8 cellular contexts compared by ENCODE assay signal in genomic region chr20:32535953-32536823, GRCh38. TPM values are rescaled to one million over a fixed set of nuclear protein-coding genes. Genes with fewer than 3 reads are reported as not detected.
DNase-seq lines count a peak whose midpoint lies in the region; ATAC-seq and TF ChIP-seq lines count a peak whose summit lies in the region.

No MANE protein-coding gene starts in this region.

- peak overlapping the region; percentile 97 for H3K27ac Mint-ChIP-seq in activated CD4-positive, alpha-beta T cell treated with anti-CD3 and anti-CD28 coated beads, Interleukin-2, amount 10 ng/mL, durations not matched to agents 7 days and 5 days
- peak overlapping the region; percentile 75 for H3K27ac Mint-ChIP-seq in dendritic cell treated with granulocyte-macrophage colony-stimulating factor and Interleukin-4, amounts not matched to agents 40 ng/mL and 50 ng/mL, for 4 days

- CTCF ChIA-PET in activated CD4-positive, alpha-beta T cell treated with anti-CD3 and anti-CD28 coated beads, Interleukin-2, amount 10 ng/mL, durations not matched to agents 7 days and 5 days (lab: Charles Lee) = interaction anchor here (0.8 to 6.0 kb wide), 7 partner anchors 10 to 138 kb away, joined by 3 to 31 read pairs (median 4); partner anchors contain the start of gene C20orf203

- H3K9me3 ChIP-seq in lung (ENCODE audit: control insufficient read depth in 2 of 2, insufficient read depth in 1 of 2, low read length in 1 of 2) = no peaks in the 10 kb centered on the region

- no peaks in the 10 kb centered on the region for H3K27me3 Mint-ChIP-seq in activated CD4-positive, alpha-beta T cell treated with anti-CD3 and anti-CD28 coated beads, Interleukin-2, amount 10 ng/mL, durations not matched to agents 7 days and 5 days
- peaks cover 14% of the 10 kb centered on the region for H3K27me3 Mint-ChIP-seq in dendritic cell treated with granulocyte-macrophage colony-stimulating factor and Interleukin-4, amounts not matched to agents 40 ng/mL and 50 ng/mL, for 4 days

- no peak for TF ChIP-seq CTCF in lung (IDR thresholded peaks at IDR 0.05; ENCODE audit: control extremely low read depth, extremely low read depth)

- H3K27ac ChIP-seq in lung (ENCODE audit: low read depth in 1 of 2, low read length in 1 of 2) = peak overlapping the region in 1 of 2 donors; percentile 10

- no peaks in the 10 kb centered on the region for H3K36me3 ChIP-seq in lung (ENCODE audit: control insufficient read depth in 2 of 2, insufficient read depth in 2 of 2, low read length in 2 of 2)

- 1 to 2% methylated on average over 43 to 67 of the region's 68 CpGs for WGBS in lung, 2 donors

- peaks cover 0 to 16% of the 10 kb centered on the region in 2 donors for H3K4me1 ChIP-seq in lung (ENCODE audit: control insufficient read depth in 2 of 2, insufficient read depth in 2 of 2, low read length in 2 of 2)

- H3K36me3 Mint-ChIP-seq in activated CD4-positive, alpha-beta T cell treated with anti-CD3 and anti-CD28 coated beads, Interleukin-2, amount 10 ng/mL, durations not matched to agents 7 days and 5 days (ENCODE audit: low read depth) = peaks cover 37% of the 10 kb centered on the region
- H3K36me3 Mint-ChIP-seq in dendritic cell treated with granulocyte-macrophage colony-stimulating factor and Interleukin-4, amounts not matched to agents 40 ng/mL and 50 ng/mL, for 4 days (ENCODE audit: low read depth) = peaks cover 14% of the 10 kb centered on the region

- no peaks in the 10 kb centered on the region for H3K9me3 Mint-ChIP-seq in activated CD4-positive, alpha-beta T cell treated with anti-CD3 and anti-CD28 coated beads, Interleukin-2, amount 10 ng/mL, durations not matched to agents 7 days and 5 days
- no peaks in the 10 kb centered on the region for H3K9me3 Mint-ChIP-seq in dendritic cell treated with granulocyte-macrophage colony-stimulating factor and Interleukin-4, amounts not matched to agents 40 ng/mL and 50 ng/mL, for 4 days

- intact Hi-C loops in dendritic cell treated with granulocyte-macrophage colony-stimulating factor and Interleukin-4, amounts not matched to agents 40 ng/mL and 50 ng/mL, for 4 days (cut with micrococcal nuclease) = loop anchor here (5.0 kb wide), 2 partner anchors 46 to 66 kb away; no protein-coding TSS in a partner anchor

- H3K4me1 Mint-ChIP-seq in activated CD4-positive, alpha-beta T cell treated with anti-CD3 and anti-CD28 coated beads, Interleukin-2, amount 10 ng/mL, durations not matched to agents 7 days and 5 days = peaks cover 82% of the 10 kb centered on the region
- H3K4me1 Mint-ChIP-seq in dendritic cell treated with granulocyte-macrophage colony-stimulating factor and Interleukin-4, amounts not matched to agents 40 ng/mL and 50 ng/mL, for 4 days (ENCODE audit: low read depth) = peaks cover 64% of the 10 kb centered on the region

- H3K4me3 Mint-ChIP-seq in activated CD4-positive, alpha-beta T cell treated with anti-CD3 and anti-CD28 coated beads, Interleukin-2, amount 10 ng/mL, durations not matched to agents 7 days and 5 days = peak overlapping the region; percentile 80
- H3K4me3 Mint-ChIP-seq in dendritic cell treated with granulocyte-macrophage colony-stimulating factor and Interleukin-4, amounts not matched to agents 40 ng/mL and 50 ng/mL, for 4 days = peak overlapping the region; percentile 76

- ATAC-seq in HG02981 (IDR thresholded peaks at IDR 0.05; ENCODE audit: unreplicated experiment) (peak; percentile 48), lung (ENCODE audit: insufficient read depth, low FRiP score) (peak; percentile 38), HG02623 (IDR thresholded peaks at IDR 0.05; ENCODE audit: unreplicated experiment) (no peak)

- POLR2A ChIA-PET in activated CD4-positive, alpha-beta T cell treated with anti-CD3 and anti-CD28 coated beads, Interleukin-2, amount 10 ng/mL, durations not matched to agents 7 days and 5 days (lab: Charles Lee) = no interaction called here

- peak overlapping the region; percentile 6 for H3K4me3 ChIP-seq in lung

- H3K27me3 ChIP-seq in lung (ENCODE audit: control insufficient read depth, insufficient read depth) = no peaks in the 10 kb centered on the region

- DNase-seq in ELR (ENCODE audit: low read depth) (peak; percentile 52), NCI-H2227 treated with DMSO at 0.1 percent for 48 hours (lab: John Stamatoyannopoulos, UW) (peak; percentile 91), lung (ENCODE audit: low spot score) (no peak)
- peak; percentile 89 for DNase-seq in activated CD4-positive, alpha-beta T cell treated with anti-CD3 and anti-CD28 coated beads, Interleukin-2, amount 10 ng/mL, durations not matched to agents 7 days and 5 days
- peak; percentile 37 to 55 for DNase-seq in stimulated activated CD8-positive, alpha-beta memory T cell treated with anti-CD3 and anti-CD28 coated beads, Interleukin-4, amount 100 ng/mL, for 1 hour (ENCODE audit: low read depth in 2 of 2, low spot score in 1 of 2)

RNA-seq across cellular contexts. Expression of gene NOL4L, which starts 48.9 kb away (rescaled TPM):
- 10 to 100 TPM; 26.1 to 27.4 TPM for total RNA-seq in activated CD4-positive, alpha-beta T cell treated with anti-CD3 and anti-CD28 coated beads, Interleukin-2, amount 10 ng/mL, durations not matched to agents 7 days and 5 days
- 10 to 100 TPM; 15.6 to 20.6 TPM for total RNA-seq in lung
- polyA plus RNA-seq in lung = 1 to 10 TPM; 7.9 to 8.8 TPM
